1 cellular context compared by ENCODE assay signal in genomic region chr11:46360878-46361277, GRCh38.
TF ChIP-seq lines count a peak whose summit lies in the region.

No MANE protein-coding gene starts in this region.

TF ChIP-seq in K562, 482 proteins besides CTCF, POLR2A, EP300 and RAD21 (continued from another document):
- TF ChIP-seq TFE3 (CRISPR knock-in tag; IDR thresholded peaks at IDR 0.05) (no peak), ZBTB26 (CRISPR knock-in tag; IDR thresholded peaks at IDR 0.05) (no peak)
TF ChIP-seq in K562: peak in this region for 4.
